Comparison of ENCODE assay signal across 26 cellular contexts in the genomic region with DNA sequence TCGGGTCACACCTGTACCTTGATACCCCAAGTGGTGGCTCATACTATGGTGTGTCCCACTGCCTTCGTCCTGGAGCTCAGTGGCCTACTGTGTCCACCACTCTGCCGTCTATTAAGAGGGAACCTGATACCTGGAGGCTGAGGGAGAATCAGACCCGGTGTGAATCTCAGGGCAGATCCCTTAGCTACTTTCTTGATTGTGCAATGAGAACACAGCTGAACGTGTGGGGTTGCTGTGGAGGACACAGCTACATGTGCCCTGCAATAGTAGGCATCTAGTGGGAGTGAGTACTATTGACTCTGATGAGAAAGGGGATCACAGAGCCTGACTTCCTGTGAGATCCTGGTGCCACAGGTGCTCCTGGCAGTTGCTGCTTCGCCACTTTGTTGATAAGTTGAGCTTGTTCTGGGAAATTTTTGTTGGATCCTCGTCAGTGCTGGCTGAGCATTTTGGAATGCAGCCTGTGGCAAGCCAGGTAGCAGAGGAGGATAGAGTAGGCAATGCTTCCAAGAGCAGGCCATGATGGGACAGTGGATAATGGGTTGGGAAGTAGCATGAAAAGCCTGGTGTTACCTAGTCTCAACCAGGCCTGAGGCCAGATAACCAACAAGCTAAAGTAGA. TPM values are rescaled to one million over a fixed set of nuclear protein-coding genes. Genes with fewer than 3 reads are reported as not detected.
DNase-seq lines count a peak whose midpoint lies in the region; ATAC-seq, FAIRE-seq and TF ChIP-seq lines count a peak whose summit lies in the region.
"Had no signal": no experiment of that assay in that cellular context is flagged by ENCODE, and none has a peak within 500 bp of the region (broad histone marks: within the 10 kb centered on the region; RNA-seq: fewer than 3 reads in every experiment).

No MANE protein-coding gene starts in this region.

- in situ Hi-C loops in K562 (cut with MboI): loop anchor here (5.0 to 25.0 kb wide), 4 partner anchors 91 to 1681 kb away; no protein-coding TSS in a partner anchor
- in situ Hi-C loops in gastrocnemius medialis (cut with MboI; ENCODE audit: low sequenced_read_pairs in 4 of 4): loop anchor here in 1 of 4 donors (25.0 kb wide), 1 partner anchor 631 kb away; no protein-coding TSS in a partner anchor
- in situ Hi-C loops in GM13977 (cut with MboI; ENCODE audit: low pct_unique_long_range_greater_than_20kb, low sequenced_read_pairs, unreplicated experiment): no loop called here

- H3K4me3 ChIP-seq in HEK293 (ENCODE audit: low read depth, low read length) (no peak overlapping the region), K562 (no peak overlapping the region), gastrocnemius medialis (no peak overlapping the region), endodermal cell (ENCODE audit: low read length) (no peak overlapping the region)
- H3K4me3 ChIP-seq: sigmoid colon, testis, vagina had no signal

- H3K9me3 Mint-ChIP-seq in activated naive CD4-positive, alpha-beta T cell treated with anti-CD3 and anti-CD28 coated beads, Interleukin-2, amount 10 ng/mL, durations not matched to agents 7 days and 5 days: no peaks in the 10 kb centered on the region
- no peaks in the 10 kb centered on the region for H3K9me3 Mint-ChIP-seq in endodermal cell
- H3K9me3 Mint-ChIP-seq: IgD-negative memory B cell, memory B cell had no signal

- 62% methylated on average over 7 of the region's 7 CpGs for WGBS in K562 (ENCODE audit: insufficient coverage, low coverage, missing lambda C conversion rate)
- WGBS in endodermal cell (ENCODE audit: insufficient coverage in 1 of 2, insufficient read length in 1 of 2), 2 experiments: 92 to 96% methylated on average over 5 to 7 of the region's 7 CpGs

- peak overlapping the region; percentile 42 for H3K27ac Mint-ChIP-seq in activated naive CD4-positive, alpha-beta T cell treated with anti-CD3 and anti-CD28 coated beads, Interleukin-2, amount 10 ng/mL, durations not matched to agents 7 days and 5 days
- no peak overlapping the region for H3K27ac Mint-ChIP-seq in endodermal cell

- no peaks in the 10 kb centered on the region for H3K79me2 ChIP-seq in K562 (ENCODE audit: control insufficient read depth, insufficient read depth, low read length)
- H3K79me2 ChIP-seq: parathyroid adenoma had no signal

- H3K9ac ChIP-seq in K562 (ENCODE audit: insufficient read depth in 1 of 2, low read depth in 2 of 2, low read length in 2 of 2) (no peak overlapping the region), endodermal cell (ENCODE audit: extremely low read depth, low read length, poor library complexity, severe bottlenecking) (no peak overlapping the region)
- H3K9ac ChIP-seq: parathyroid adenoma had no signal

- ATAC-seq in K562: no peak
- ATAC-seq in gastrocnemius medialis: peak; percentile 66 to 75
- ATAC-seq in HG03159 (IDR thresholded peaks at IDR 0.05; ENCODE audit: unreplicated experiment): no peak
- ATAC-seq: T-helper 17 cell had no signal

- H3K9me1 ChIP-seq in K562 (ENCODE audit: control insufficient read depth, insufficient read depth, low read length): no peaks in the 10 kb centered on the region

- H3K4me3 Mint-ChIP-seq in activated naive CD4-positive, alpha-beta T cell treated with anti-CD3 and anti-CD28 coated beads, Interleukin-2, amount 10 ng/mL, durations not matched to agents 7 days and 5 days: no peak overlapping the region
- H3K4me3 Mint-ChIP-seq in endodermal cell: no peak overlapping the region
- H3K4me3 Mint-ChIP-seq: IgD-negative memory B cell, memory B cell, T-helper 17 cell had no signal

- no peak for TF ChIP-seq EP300 in K562 (IDR thresholded peaks at IDR 0.05; ENCODE audit: low read length)

- H2AFZ ChIP-seq in K562 (ENCODE audit: low read depth, low read length): no peak overlapping the region
- H2AFZ ChIP-seq: parathyroid adenoma had no signal

- TF ChIP-seq CTCF in HEK293 (tag by site-specific recombination; IDR thresholded peaks at IDR 0.05): no peak
- no peak for TF ChIP-seq CTCF in K562 (IDR thresholded peaks at IDR 0.05 in 2 of 3, conservative IDR thresholded peaks at IDR 0.05 in 1 of 3; ENCODE audit: insufficient read depth in 2 of 3, low read depth in 1 of 3, low read length in 3 of 3)
- TF ChIP-seq CTCF in gastrocnemius medialis (IDR thresholded peaks at IDR 0.05 in 4 of 5, conservative IDR thresholded peaks at IDR 0.05 in 1 of 5): no peak
- no peak for TF ChIP-seq CTCF in endodermal cell (conservative IDR thresholded peaks at IDR 0.05)
- no peak for TF ChIP-seq CTCF in GM13977 (IDR thresholded peaks at IDR 0.05; ENCODE audit: extremely low read depth, insufficient read depth, missing control alignments)

- H3K36me3 ChIP-seq in HEK293 (ENCODE audit: control insufficient read depth in 2 of 2, insufficient read depth in 1 of 2, low read length in 2 of 2) (no peaks in the 10 kb centered on the region), K562 (ENCODE audit: control insufficient read depth, insufficient read depth, low read length) (peaks cover 88% of the 10 kb centered on the region), gastrocnemius medialis (peaks cover 0 to 17% of the 10 kb centered on the region in 2 donors), endodermal cell (ENCODE audit: control insufficient read depth, insufficient read depth, low read length) (no peaks in the 10 kb centered on the region)
- H3K36me3 ChIP-seq: sigmoid colon, vagina had no signal

- no peak for DNase-seq in activated naive CD4-positive, alpha-beta T cell treated with anti-CD3 and anti-CD28 coated beads, Interleukin-2, amount 10 ng/mL, durations not matched to agents 7 days and 5 days
- DNase-seq in activated naive CD4-positive, alpha-beta T cell treated with Interleukin-2 at 50 U/mL for 16 hours: no peak
- no peak for DNase-seq in K562 (ENCODE audit: extremely low read depth in 1 of 4, low spot score in 3 of 4)
- DNase-seq in gastrocnemius medialis: peak; percentile 57 to 83
- no peak for DNase-seq in endodermal cell
- DNase-seq in GM13977 (ENCODE audit: low spot score): no peak
- DNase-seq: activated CD4-positive, alpha-beta T cell treated with anti-CD3 and anti-CD28 coated beads, Interleukin-2, amount 50 U/mL, for 4 hours; activated T-cell treated with anti-CD3 and anti-CD28 coated beads, Interleukin-2, amount 50 U/mL, for 1 hour; amniotic stem cell; glutamatergic neuron; NCI-H1436; NCI-H524; sigmoid colon; T-helper 17 cell; testis had no signal

- TF ChIP-seq POLR2A in K562 (conservative IDR thresholded peaks at IDR 0.05): no peak
- TF ChIP-seq POLR2A in gastrocnemius medialis (IDR thresholded peaks at IDR 0.05): no peak

- H3K27me3 ChIP-seq in K562 (ENCODE audit: control insufficient read depth in 2 of 2, insufficient read depth in 2 of 2, low read length in 2 of 2) (no peaks in the 10 kb centered on the region), gastrocnemius medialis (no peaks in the 10 kb centered on the region), endodermal cell (ENCODE audit: control insufficient read depth, insufficient read depth, low read length, poor library complexity, severe bottlenecking) (no peaks in the 10 kb centered on the region)
- H3K27me3 ChIP-seq: sigmoid colon, testis, vagina had no signal

- no peaks in the 10 kb centered on the region for H3K27me3 Mint-ChIP-seq in activated naive CD4-positive, alpha-beta T cell treated with anti-CD3 and anti-CD28 coated beads, Interleukin-2, amount 10 ng/mL, durations not matched to agents 7 days and 5 days
- H3K27me3 Mint-ChIP-seq in endodermal cell (ENCODE audit: insufficient read depth): peaks cover 5% of the 10 kb centered on the region
- H3K27me3 Mint-ChIP-seq: IgD-negative memory B cell, memory B cell, T-helper 17 cell had no signal

- H3K4me2 ChIP-seq in K562 (ENCODE audit: insufficient read depth, low read length): no peak overlapping the region

- no peak for FAIRE-seq in K562 (lab: Jason Lieb, UNC)
- FAIRE-seq: endothelial cell of umbilical vein, G401.6, H54, RCC 7860 had no signal

- TF ChIP-seq RAD21 in K562 (CRISPR knock-in tag; conservative IDR thresholded peaks at IDR 0.05 in 1 of 2, IDR thresholded peaks at IDR 0.05 in 1 of 2): no peak

- intact Hi-C loops in K562 (cut with micrococcal nuclease): no loop called here
- intact Hi-C loops in gastrocnemius medialis (cut with DNase I; ENCODE audit: low total_unique reads): no loop called here

- no peaks in the 10 kb centered on the region for H3K4me1 Mint-ChIP-seq in activated naive CD4-positive, alpha-beta T cell treated with anti-CD3 and anti-CD28 coated beads, Interleukin-2, amount 10 ng/mL, durations not matched to agents 7 days and 5 days
- H3K4me1 Mint-ChIP-seq in endodermal cell: peaks cover 8% of the 10 kb centered on the region

- CTCF ChIA-PET in activated naive CD4-positive, alpha-beta T cell treated with anti-CD3 and anti-CD28 coated beads, Interleukin-2, amount 10 ng/mL, durations not matched to agents 7 days and 5 days (lab: Charles Lee): interaction anchor here (1.0 to 2.0 kb wide), 2 partner anchors 93 to 138 kb away, joined by 3 to 5 read pairs; no protein-coding TSS in a partner anchor
- CTCF ChIA-PET in HEK293 (lab: Yijun Ruan, JAX): interaction anchor here (0.6 to 2.2 kb wide), 3 partner anchors 143 to 1100 kb away, joined by 3 to 5 read pairs (median 3); no protein-coding TSS in a partner anchor
- CTCF ChIA-PET in K562 (lab: Yijun Ruan, JAX; ENCODE audit: low intra/inter-chr PET ratio): no interaction called here

- H4K20me1 ChIP-seq in K562 (replicated peaks; ENCODE audit: control insufficient read depth, insufficient read depth, low read length): no peaks in the 10 kb centered on the region

- H3K4me1 ChIP-seq in HEK293 (ENCODE audit: control insufficient read depth, insufficient read depth, low read length) (no peaks in the 10 kb centered on the region), K562 (replicated peaks in 1 of 2; ENCODE audit: control insufficient read depth in 2 of 2, insufficient read depth in 2 of 2, low read length in 2 of 2) (no peaks in the 10 kb centered on the region; a peak in 1 of 5 replicates), gastrocnemius medialis (peaks cover 25 to 60% of the 10 kb centered on the region in 2 donors), endodermal cell (ENCODE audit: control insufficient read depth, insufficient read depth, low read length) (no peaks in the 10 kb centered on the region)
- H3K4me1 ChIP-seq: sigmoid colon, testis had no signal

- H3K27ac ChIP-seq in HEK293 (ENCODE audit: extremely low read depth, low read depth, low read length): no peak overlapping the region
- no peak overlapping the region for H3K27ac ChIP-seq in K562 (ENCODE audit: extremely low read depth, low read depth, low read length)
- H3K27ac ChIP-seq in gastrocnemius medialis: peak overlapping the region; percentile 73 to 89 (median 86)
- no peak overlapping the region for H3K27ac ChIP-seq in endodermal cell (ENCODE audit: low read depth, low read length)
- H3K27ac ChIP-seq: C4-2B, parathyroid adenoma, sigmoid colon, testis, vagina had no signal

- H3K9me3 ChIP-seq in HEK293 (ENCODE audit: control insufficient read depth, insufficient read depth, low read depth, low read length) (no peaks in the 10 kb centered on the region), K562 (replicated peaks; ENCODE audit: control insufficient read depth, insufficient read depth, low read depth, low read length) (no peaks in the 10 kb centered on the region), gastrocnemius medialis (no peaks in the 10 kb centered on the region), endodermal cell (ENCODE audit: control insufficient read depth, low read length) (no peaks in the 10 kb centered on the region)
- H3K9me3 ChIP-seq: sigmoid colon, testis, vagina had no signal

- POLR2A ChIA-PET in HEK293 (lab: Yijun Ruan, JAX) (interaction anchor here (1.3 kb wide), 1 partner anchor 140 kb away, joined by 3 read pairs; a partner anchor contains a TSS), K562 (lab: Yijun Ruan, JAX) (interaction anchor here (0.6 to 3.0 kb wide), 3 partner anchors 11 to 230 kb away, joined by 3 to 14 read pairs (median 3); no protein-coding TSS in a partner anchor)

- H3K36me3 Mint-ChIP-seq in activated naive CD4-positive, alpha-beta T cell treated with anti-CD3 and anti-CD28 coated beads, Interleukin-2, amount 10 ng/mL, durations not matched to agents 7 days and 5 days: peaks cover 82% of the 10 kb centered on the region
- no peaks in the 10 kb centered on the region for H3K36me3 Mint-ChIP-seq in endodermal cell (ENCODE audit: low read depth)

- no TSS peak for BruUV-seq in K562 (replicated peaks; lab: Mats Ljungman, UMichigan)

RNA-seq across cellular contexts. Expression of a gene that starts 28.2 kb away (rescaled TPM):
- 126 and 209 TPM in 2 replicates for total RNA-seq in K562 (2011; cell fraction: chromatin; rRNA removed; ENCODE audit: low replicate concordance)
- total RNA-seq in K562 (2011; cell fraction: nucleolus; rRNA removed): 109 and 121 TPM in 2 replicates
- total RNA-seq in K562 (2011; cell fraction: nucleoplasm; rRNA removed): 238 and 352 TPM in 2 replicates
- 46.1 and 57.8 TPM in 2 replicates for total RNA-seq in K562 (2014; rRNA removed)
- total RNA-seq in K562 (2014; rRNA removed; fragmentation: Illumina TruSeq; extraction: Trizol): 82.4 and 92.6 TPM in 2 replicates
- 63.2 and 66.5 TPM in 2 replicates for total RNA-seq in K562 (2015; rRNA removed; fragmentation: Illumina TruSeq; extraction: Trizol)
- 65.3 and 79.5 TPM in 2 replicates for total RNA-seq in K562 (2021)
- 89.9 and 153 TPM in 2 replicates for polyA plus RNA-seq in K562 (2011; rRNA removed)
- polyA plus RNA-seq in K562 (2011; cell fraction: cytosol; rRNA removed): 43.0 and 55.8 TPM in 2 replicates
- 42.9 and 57.7 TPM in 2 replicates for polyA plus RNA-seq in K562 (2011; cell fraction: nucleus; rRNA removed)
- polyA plus RNA-seq in K562 (2012): 46.5 and 47.2 TPM in 2 replicates
- polyA plus RNA-seq in K562 (2014; fragmentation: Illumina TruSeq; extraction: Trizol): 64.6 and 75.9 TPM in 2 replicates
- polyA plus RNA-seq in K562 (2014; fragmentation: Nextera tagmentation; extraction: Ambion mirVana): 10 to 100 TPM; 14.5 to 20.5 TPM
- polyA plus RNA-seq in K562 (2014; rRNA removed): 46.5 and 46.7 TPM in 2 replicates
- 94.6 and 129 TPM in 2 replicates for polyA minus RNA-seq in K562 (2011; rRNA and poly(A)+ RNA removed)
- polyA minus RNA-seq in K562 (2011; cell fraction: cytosol; rRNA and poly(A)+ RNA removed): 50.0 and 63.6 TPM in 2 replicates
- polyA minus RNA-seq in K562 (2011; cell fraction: nucleus; rRNA and poly(A)+ RNA removed): 22.6 and 35.3 TPM in 2 replicates
- 10 to 100 TPM in 3 of 4 donors, 1 to 10 TPM in 1; 9.2 to 15.7 (median 11.7) TPM for total RNA-seq in gastrocnemius medialis
- total RNA-seq in endodermal cell: 100 to 1,000 TPM; 111 to 114 TPM
- polyA plus RNA-seq in endodermal cell (2013, experiment 1 of 2): 72.9 TPM
- polyA plus RNA-seq in endodermal cell (2013, experiment 2 of 2): 82.6 TPM

Comparison
In these comparisons a context has a peak if more than half of its experiments do, and no peak if none do; other contexts are left out.
1. DNase-seq: peak in gastrocnemius medialis (2 of 2); none in activated naive CD4-positive, alpha-beta T cell treated with anti-CD3 and anti-CD28 coated beads, Interleukin-2, amount 10 ng/mL, durations not matched to agents 7 days and 5 days (single experiment), activated naive CD4-positive, alpha-beta T cell treated with Interleukin-2 at 50 U/mL for 16 hours (single experiment), K562 (0 of 4), endodermal cell (single experiment) and GM13977 (single experiment).
2. H3K27ac ChIP-seq: peak in gastrocnemius medialis (4 of 4); none in HEK293 (single experiment), K562 (single experiment) and endodermal cell (single experiment).
3. ATAC-seq: peak in gastrocnemius medialis (2 of 2); none in K562 (single experiment) and HG03159 (single experiment).